Comparison of ENCODE assay signal across 12 cellular contexts in the genomic region with DNA sequence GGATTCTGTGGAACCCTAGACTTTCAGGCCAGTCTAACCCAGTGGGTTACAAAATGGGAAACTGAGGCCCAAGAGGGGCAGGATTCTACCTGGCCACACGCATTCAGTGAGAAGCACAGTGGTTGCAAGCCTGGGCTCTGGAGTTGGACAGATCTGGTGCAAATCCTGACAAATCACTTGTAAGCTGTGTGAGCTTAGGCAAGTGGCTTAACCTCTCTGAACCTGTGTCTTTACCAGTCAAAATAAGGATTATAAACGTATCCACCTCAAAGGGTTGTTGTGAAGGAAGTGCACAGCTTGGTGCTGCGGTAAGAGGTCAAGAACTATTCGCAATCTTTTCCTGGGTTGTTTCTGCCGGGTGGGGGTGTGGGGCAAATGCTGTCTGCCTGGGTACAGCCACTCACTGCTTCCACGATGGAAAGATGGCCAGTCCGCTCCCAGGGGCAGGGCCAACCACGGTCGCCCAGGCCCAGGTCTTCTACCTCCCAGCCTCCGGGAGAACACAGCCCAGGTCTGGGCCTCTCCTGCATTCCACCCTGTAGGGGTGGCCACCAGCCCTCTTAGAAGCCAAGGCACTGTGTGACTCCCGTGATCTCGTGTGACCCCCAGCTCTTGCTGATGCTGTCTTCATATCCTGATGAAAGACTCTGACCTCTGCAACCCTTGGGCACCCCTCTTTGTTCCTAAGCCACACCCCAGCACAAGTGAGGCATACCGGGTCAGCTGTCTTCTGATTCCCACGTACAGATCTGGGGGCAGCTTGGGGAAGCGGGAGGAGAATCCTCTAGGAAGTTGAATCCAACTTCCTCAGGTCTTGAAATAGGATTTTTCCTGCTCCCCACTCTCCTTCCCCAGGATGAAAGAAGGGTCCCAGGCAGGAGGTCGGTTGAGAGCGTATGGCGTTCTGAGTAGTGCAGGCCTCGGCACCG. TPM values are rescaled to one million over a fixed set of nuclear protein-coding genes. Genes with fewer than 3 reads are reported as not detected.
DNase-seq lines count a peak whose midpoint lies in the region; ATAC-seq, FAIRE-seq and TF ChIP-seq lines count a peak whose summit lies in the region.
"Had no signal": no experiment of that assay in that cellular context is flagged by ENCODE, and none has a peak within 500 bp of the region (broad histone marks: within the 10 kb centered on the region; RNA-seq: fewer than 3 reads in every experiment).

No MANE protein-coding gene starts in this region.

- WGBS in right cardiac atrium, result 35% methylated on average over 20 of the region's 20 CpGs
- 57% methylated on average over 20 of the region's 20 CpGs for WGBS in thymus
- WGBS in esophagus muscularis mucosa, result 50% methylated on average over 15 of the region's 20 CpGs

- intact Hi-C loops in cardiac septum (cut with DNase I) (no loop called here), right cardiac atrium (cut with DNase I) (loop anchor here (2.0 to 5.0 kb wide), 2 partner anchors 88 to 90 kb away; no protein-coding TSS in a partner anchor), esophagus muscularis mucosa (cut with DNase I) (loop anchor here (2.0 to 5.0 kb wide), 2 partner anchors 90 to 133 kb away; no protein-coding TSS in a partner anchor)

- no peak for TF ChIP-seq POLR2A in esophagus muscularis mucosa (IDR thresholded peaks at IDR 0.05; ENCODE audit: low read depth)

- H3K27ac ChIP-seq in right cardiac atrium (ENCODE audit: low read length), result no peak overlapping the region
- no peak overlapping the region for H3K27ac ChIP-seq in thymus (ENCODE audit: low read depth)
- H3K27ac ChIP-seq in esophagus muscularis mucosa (replicated peaks in 1 of 4), result no peak overlapping the region
- H3K27ac ChIP-seq: pancreas had no signal

- FAIRE-seq in D721Med (lab: Jason Lieb, UNC), result no peak

- TF ChIP-seq EP300 in esophagus muscularis mucosa (IDR thresholded peaks at IDR 0.05), result no peak

- H3K4me3 ChIP-seq in right cardiac atrium (ENCODE audit: low read length) (no peak overlapping the region), thymus (ENCODE audit: low read length) (peak overlapping the region; percentile 87), esophagus muscularis mucosa (peak overlapping the region in 1 of 4 donors; percentile 40)

- DNase-seq in cardiac septum (ENCODE audit: low spot score), result peak; percentile 58
- DNase-seq in right cardiac atrium, result no peak
- DNase-seq in mesenteric fat pad (ENCODE audit: low spot score), result peak; percentile 75
- DNase-seq in esophagus muscularis mucosa (ENCODE audit: extremely low spot score), result no peak
- no peak for DNase-seq in stimulated activated naive CD8-positive, alpha-beta T cell treated with anti-CD3 and anti-CD28 coated beads, Interleukin-15, Interleukin-2, amounts not matched to agents 100 U/mL and 50 U/mL, for 24 hours
- DNase-seq in D721Med (ENCODE audit: insufficient read length, low spot score), result no peak

- H3K36me3 ChIP-seq in thymus (ENCODE audit: control insufficient read depth, insufficient read depth) (peaks cover 32% of the 10 kb centered on the region), esophagus muscularis mucosa (no peaks in the 10 kb centered on the region)
- H3K36me3 ChIP-seq: pancreas had no signal

- ATAC-seq in right cardiac atrium, result no peak
- ATAC-seq in SK-N-SH treated with all-trans-retinoic acid at 6 μM for 48 hours, result peak; percentile 41
- no peak for ATAC-seq in stimulated activated naive CD8-positive, alpha-beta T cell treated with anti-CD3 and anti-CD28 coated beads, Interleukin-15, Interleukin-2, amounts not matched to agents 100 U/mL and 50 U/mL, for 24 hours

- no peaks in the 10 kb centered on the region for H3K27me3 ChIP-seq in right cardiac atrium (ENCODE audit: control insufficient read depth, insufficient read depth)
- H3K27me3 ChIP-seq in thymus (ENCODE audit: control insufficient read depth, insufficient read depth), result no peaks in the 10 kb centered on the region
- peaks cover 0 to 50% (median 26%) of the 10 kb centered on the region in 4 donors for H3K27me3 ChIP-seq in esophagus muscularis mucosa

- H3K9me3 ChIP-seq in right cardiac atrium (ENCODE audit: control insufficient read depth, low read length), result no peaks in the 10 kb centered on the region
- H3K9me3 ChIP-seq in thymus (ENCODE audit: control insufficient read depth), result no peaks in the 10 kb centered on the region
- no peaks in the 10 kb centered on the region for H3K9me3 ChIP-seq in esophagus muscularis mucosa
- H3K9me3 ChIP-seq: pancreas had no signal

- H3K4me1 ChIP-seq in right cardiac atrium (ENCODE audit: control insufficient read depth, insufficient read depth, low read length) (no peaks in the 10 kb centered on the region), thymus (ENCODE audit: control insufficient read depth, insufficient read depth, low read length) (peaks cover 32% of the 10 kb centered on the region), esophagus muscularis mucosa (peaks cover 12 to 29% (median 27%) of the 10 kb centered on the region in 4 donors)

- no peak for TF ChIP-seq CTCF in esophagus muscularis mucosa (IDR thresholded peaks at IDR 0.05)
- no peak for TF ChIP-seq CTCF in D721Med (IDR thresholded peaks at IDR 0.05; ENCODE audit: insufficient read depth, missing control alignments)

TF ChIP-seq in SK-N-SH treated with all-trans-retinoic acid at 6 μM for 48 hours, 23 proteins besides CTCF, POLR2A, EP300 and RAD21:
- TF ChIP-seq, protein P1, sequence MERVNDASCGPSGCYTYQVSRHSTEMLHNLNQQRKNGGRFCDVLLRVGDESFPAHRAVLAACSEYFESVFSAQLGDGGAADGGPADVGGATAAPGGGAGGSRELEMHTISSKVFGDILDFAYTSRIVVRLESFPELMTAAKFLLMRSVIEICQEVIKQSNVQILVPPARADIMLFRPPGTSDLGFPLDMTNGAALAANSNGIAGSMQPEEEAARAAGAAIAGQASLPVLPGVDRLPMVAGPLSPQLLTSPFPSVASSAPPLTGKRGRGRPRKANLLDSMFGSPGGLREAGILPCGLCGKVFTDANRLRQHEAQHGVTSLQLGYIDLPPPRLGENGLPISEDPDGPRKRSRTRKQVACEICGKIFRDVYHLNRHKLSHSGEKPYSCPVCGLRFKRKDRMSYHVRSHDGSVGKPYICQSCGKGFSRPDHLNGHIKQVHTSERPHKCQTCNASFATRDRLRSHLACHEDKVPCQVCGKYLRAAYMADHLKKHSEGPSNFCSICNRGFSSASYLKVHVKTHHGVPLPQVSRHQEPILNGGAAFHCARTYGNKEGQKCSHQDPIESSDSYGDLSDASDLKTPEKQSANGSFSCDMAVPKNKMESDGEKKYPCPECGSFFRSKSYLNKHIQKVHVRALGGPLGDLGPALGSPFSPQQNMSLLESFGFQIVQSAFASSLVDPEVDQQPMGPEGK (CRISPR knock-in tag; IDR thresholded peaks at IDR 0.05; ENCODE audit: borderline replicate concordance), result peak; percentile 11; the same call in 1 of the 2 replicates
- TF ChIP-seq, protein P2, sequence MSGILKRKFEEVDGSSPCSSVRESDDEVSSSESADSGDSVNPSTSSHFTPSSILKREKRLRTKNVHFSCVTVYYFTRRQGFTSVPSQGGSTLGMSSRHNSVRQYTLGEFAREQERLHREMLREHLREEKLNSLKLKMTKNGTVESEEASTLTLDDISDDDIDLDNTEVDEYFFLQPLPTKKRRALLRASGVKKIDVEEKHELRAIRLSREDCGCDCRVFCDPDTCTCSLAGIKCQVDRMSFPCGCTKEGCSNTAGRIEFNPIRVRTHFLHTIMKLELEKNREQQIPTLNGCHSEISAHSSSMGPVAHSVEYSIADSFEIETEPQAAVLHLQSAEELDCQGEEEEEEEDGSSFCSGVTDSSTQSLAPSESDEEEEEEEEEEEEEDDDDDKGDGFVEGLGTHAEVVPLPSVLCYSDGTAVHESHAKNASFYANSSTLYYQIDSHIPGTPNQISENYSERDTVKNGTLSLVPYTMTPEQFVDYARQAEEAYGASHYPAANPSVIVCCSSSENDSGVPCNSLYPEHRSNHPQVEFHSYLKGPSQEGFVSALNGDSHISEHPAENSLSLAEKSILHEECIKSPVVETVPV (CRISPR knock-in tag; IDR thresholded peaks at IDR 0.05), result 0 out of 2 replicates have a peak, but pooled peaks have one; percentile 41
- TF ChIP-seq TOX (CRISPR knock-in tag; IDR thresholded peaks at IDR 0.05; ENCODE audit: borderline replicate concordance), result no peak
- TF ChIP-seq ZNF70 (CRISPR knock-in tag; IDR thresholded peaks at IDR 0.05), result peak; percentile 40; the same call in 1 of the 2 replicates
- TF ChIP-seq GLIS3 (CRISPR knock-in tag; IDR thresholded peaks at IDR 0.05), result 0 out of 2 replicates have a peak, but pooled peaks have one; percentile 3
- TF ChIP-seq ZNF565 (CRISPR knock-in tag; conservative IDR thresholded peaks at IDR 0.05; ENCODE audit: low read depth), result no peak

RNA-seq across cellular contexts. Expression of a gene that starts 1.5 kb away (rescaled TPM):
- total RNA-seq in cardiac septum (0.65 TPM), right cardiac atrium (1 to 10 TPM in 2 of 4 donors, under 1 TPM in 1, not detected in 1; 0.86 to 1.3 (median 1.1) TPM), mesenteric fat pad (not detected), esophagus muscularis mucosa (1 to 10 TPM; 1.9 to 3.5 (median 3.1) TPM)
- polyA plus RNA-seq in right cardiac atrium (0.11 TPM), thymus (48.3 TPM)
- total RNA-seq: activated CD8-positive, alpha-beta T cell treated with anti-CD3 and anti-CD28 coated beads for 36 hours; activated naive CD8-positive, alpha-beta T cell treated with anti-CD3 and anti-CD28 coated beads, Interleukin-2, amount 10 ng/mL, durations not matched to agents 7 days and 5 days; LHCN-M2 had no signal

RNA-seq across cellular contexts. Expression of a gene that starts 21.7 kb away (rescaled TPM):
- total RNA-seq in cardiac septum (not detected), right cardiac atrium (not detected), mesenteric fat pad (not detected), esophagus muscularis mucosa (under 1 TPM in 3 of 4 donors, not detected in 1; 0.26 to 0.50 (median 0.34) TPM)
- polyA plus RNA-seq in right cardiac atrium (not detected), thymus (0.62 TPM)
- total RNA-seq: activated CD8-positive, alpha-beta T cell treated with anti-CD3 and anti-CD28 coated beads for 36 hours; activated naive CD8-positive, alpha-beta T cell treated with anti-CD3 and anti-CD28 coated beads, Interleukin-2, amount 10 ng/mL, durations not matched to agents 7 days and 5 days; LHCN-M2 had no signal

RNA-seq across cellular contexts. Expression of a gene that starts 54.0 kb away (rescaled TPM):
- 2.0 TPM for total RNA-seq in cardiac septum
- 1 to 10 TPM; 2.0 to 4.0 (median 2.8) TPM for total RNA-seq in right cardiac atrium
- polyA plus RNA-seq in right cardiac atrium, result 0.68 TPM
- total RNA-seq in mesenteric fat pad, result 1.7 TPM
- polyA plus RNA-seq in thymus, result 1.5 TPM
- 1 to 10 TPM in 1 of 4 donors, under 1 TPM in 3; 0.80 to 1.2 (median 0.98) TPM for total RNA-seq in esophagus muscularis mucosa

Comparison
In these comparisons a context has a peak if more than half of its experiments do, and no peak if none do; other contexts are left out.
1. DNase-seq: peak in cardiac septum (single experiment) and mesenteric fat pad (single experiment); none in right cardiac atrium (0 of 3), esophagus muscularis mucosa (single experiment), stimulated activated naive CD8-positive, alpha-beta T cell treated with anti-CD3 and anti-CD28 coated beads, Interleukin-15, Interleukin-2, amounts not matched to agents 100 U/mL and 50 U/mL, for 24 hours (single experiment) and D721Med (single experiment).